In the genomic region with DNA sequence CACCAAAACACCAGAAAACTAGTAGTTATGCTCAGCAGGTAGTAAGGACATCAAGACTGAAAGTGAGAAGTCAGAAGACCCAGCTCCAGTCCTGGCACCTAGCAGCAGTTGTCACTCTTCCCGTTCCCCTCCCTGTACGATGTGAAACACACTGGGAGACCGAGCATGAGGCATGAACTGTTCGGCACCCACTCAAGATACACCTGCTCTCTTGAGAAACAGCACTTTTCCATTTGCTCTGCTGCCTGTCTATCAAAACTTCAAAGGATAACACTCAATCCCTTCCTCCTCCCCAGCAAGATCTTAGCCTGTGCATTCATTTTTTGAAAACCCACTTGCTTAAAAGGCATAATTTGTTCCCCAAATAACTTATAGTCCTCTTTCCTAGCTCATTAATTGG, we compare ENCODE assay signal across 23 cellular contexts.
DNase-seq lines count a peak whose midpoint lies in the region; ATAC-seq, FAIRE-seq and TF ChIP-seq lines count a peak whose summit lies in the region.
"Had no signal": no experiment of that assay in that cellular context is flagged by ENCODE, and none has a peak within 500 bp of the region (broad histone marks: within the 10 kb centered on the region; RNA-seq: fewer than 3 reads in every experiment).

No MANE protein-coding gene starts in this region.

- POLR2A ChIA-PET in K562 (lab: Yijun Ruan, JAX), result no interaction called here

- FAIRE-seq in K562 (lab: Jason Lieb, UNC), result no peak
- FAIRE-seq: A204.1, GM12892, GM19239 had no signal

- H3K4me2 ChIP-seq in K562 (ENCODE audit: insufficient read depth, low read length) (no peak overlapping the region), neural progenitor cell (peak overlapping the region; percentile 78)
- H3K4me2 ChIP-seq: GM23338, KMS-11, SK-N-SH had no signal

- no peaks in the 10 kb centered on the region for H3K9me1 ChIP-seq in K562 (ENCODE audit: control insufficient read depth, insufficient read depth, low read length)

- no peaks in the 10 kb centered on the region for H3K36me3 Mint-ChIP-seq in neural progenitor cell

- H4K20me1 ChIP-seq in K562 (replicated peaks; ENCODE audit: control insufficient read depth, insufficient read depth, low read length) (no peaks in the 10 kb centered on the region), neural progenitor cell (ENCODE audit: low read depth) (no peaks in the 10 kb centered on the region)

- intact Hi-C loops in K562 (cut with micrococcal nuclease), result no loop called here

- BruUV-seq in K562 (replicated peaks; lab: Mats Ljungman, UMichigan), result no TSS peak

- H3K9me3 Mint-ChIP-seq in neural progenitor cell, result no peaks in the 10 kb centered on the region
- H3K9me3 Mint-ChIP-seq: GM23338 had no signal

- no peak for TF ChIP-seq EP300 in K562 (IDR thresholded peaks at IDR 0.05; ENCODE audit: low read length)

- DNase-seq in DMS53 (lab: John Stamatoyannopoulos, UW) (peak; percentile 70), NCI-H2107 (lab: John Stamatoyannopoulos, UW) (peak; percentile 20), K562 (ENCODE audit: extremely low read depth in 1 of 4, low spot score in 3 of 4) (no peak), neural progenitor cell (ENCODE audit: low spot score) (peak; percentile 49), mucosa of gallbladder (ENCODE audit: low spot score) (no peak), NCI-H146 (lab: John Stamatoyannopoulos, UW) (no peak)
- DNase-seq in activated CD4-positive, alpha-beta T cell treated with anti-CD3 and anti-CD28 coated beads, Interleukin-2, amount 50 U/mL, for 48 hours, result no peak
- DNase-seq in stimulated activated CD4-positive, alpha-beta T cell treated with anti-CD3 and anti-CD28 coated beads, Interleukin-2, amount 100 ng/mL, for 48 hours, result no peak
- DNase-seq: DND-41, GDM1, NCI-H1092, NCI-H1930, NCI-H345, NCI-H748 treated with DMSO at 0.1 percent for 48 hours, SK-N-SH had no signal

- H2AFZ ChIP-seq in K562 (ENCODE audit: low read depth, low read length) (no peak overlapping the region), neural progenitor cell (replicated peaks) (no peak overlapping the region)
- H2AFZ ChIP-seq: GM23338 had no signal

- TF ChIP-seq POLR2A in K562 (conservative IDR thresholded peaks at IDR 0.05), result no peak

- H3F3A ChIP-seq in neural progenitor cell (ENCODE audit: low read depth), result peaks cover 98% of the 10 kb centered on the region

- H3K4me3 ChIP-seq in K562 (no peak overlapping the region), neural progenitor cell (peak overlapping the region; percentile 24)
- H3K4me3 ChIP-seq: GM23338 had no signal

- in situ Hi-C loops in K562 (cut with MboI), result no loop called here

- no peaks in the 10 kb centered on the region for H3K36me3 ChIP-seq in K562 (ENCODE audit: control insufficient read depth, insufficient read depth, low read length)
- no peaks in the 10 kb centered on the region for H3K36me3 ChIP-seq in neural progenitor cell

- no peak overlapping the region for H3K27ac ChIP-seq in K562 (ENCODE audit: extremely low read depth, low read depth, low read length)
- peak overlapping the region; percentile 95 for H3K27ac ChIP-seq in neural progenitor cell
- H3K27ac ChIP-seq: C4-2B, KMS-11 had no signal

- CTCF ChIA-PET in K562 (lab: Yijun Ruan, JAX; ENCODE audit: low intra/inter-chr PET ratio), result no interaction called here

- no peak for TF ChIP-seq RAD21 in K562 (CRISPR knock-in tag; conservative IDR thresholded peaks at IDR 0.05 in 1 of 2, IDR thresholded peaks at IDR 0.05 in 1 of 2)

- H3K4me1 Mint-ChIP-seq in neural progenitor cell, result peaks cover 62% of the 10 kb centered on the region

- 28% methylated on average over 4 of the region's 4 CpGs for WGBS in K562 (ENCODE audit: insufficient coverage, low coverage, missing lambda C conversion rate)

- H3K9me3 ChIP-seq in K562 (replicated peaks; ENCODE audit: control insufficient read depth, insufficient read depth, low read depth, low read length) (no peaks in the 10 kb centered on the region), neural progenitor cell (ENCODE audit: low read depth) (no peaks in the 10 kb centered on the region)
- H3K9me3 ChIP-seq: SK-N-SH had no signal

- H3K4me1 ChIP-seq in K562 (replicated peaks in 1 of 2; ENCODE audit: control insufficient read depth in 2 of 2, insufficient read depth in 2 of 2, low read length in 2 of 2), result no peaks in the 10 kb centered on the region
- peaks cover 96% of the 10 kb centered on the region for H3K4me1 ChIP-seq in neural progenitor cell

- H3K27ac Mint-ChIP-seq in neural progenitor cell, result no peak overlapping the region
- H3K27ac Mint-ChIP-seq: GM23338 had no signal

- TF ChIP-seq CTCF in K562 (IDR thresholded peaks at IDR 0.05 in 2 of 3, conservative IDR thresholded peaks at IDR 0.05 in 1 of 3; ENCODE audit: insufficient read depth in 2 of 3, low read depth in 1 of 3, low read length in 3 of 3) (no peak), neural progenitor cell (IDR thresholded peaks at IDR 0.05) (no peak)

- ATAC-seq in K562, result no peak
- ATAC-seq: GM23338, Panc1, Right ventricle myocardium inferior had no signal

- peak overlapping the region; percentile 65 for H3K4me3 Mint-ChIP-seq in neural progenitor cell
- H3K4me3 Mint-ChIP-seq: GM23338 had no signal

- H3K27me3 Mint-ChIP-seq in neural progenitor cell (ENCODE audit: insufficient read depth, low read depth), result peaks cover 22% of the 10 kb centered on the region

- H3K79me2 ChIP-seq in K562 (ENCODE audit: control insufficient read depth, insufficient read depth, low read length) (no peaks in the 10 kb centered on the region), neural progenitor cell (ENCODE audit: low read depth) (peaks cover 37% of the 10 kb centered on the region)

- H3K27me3 ChIP-seq in K562 (ENCODE audit: control insufficient read depth in 2 of 2, insufficient read depth in 2 of 2, low read length in 2 of 2) (no peaks in the 10 kb centered on the region), neural progenitor cell (no peaks in the 10 kb centered on the region)

- no peak overlapping the region for H3K9ac ChIP-seq in K562 (ENCODE audit: insufficient read depth in 1 of 2, low read depth in 2 of 2, low read length in 2 of 2)
- H3K9ac ChIP-seq in neural progenitor cell, result no peak overlapping the region
- H3K9ac ChIP-seq: KMS-11, SK-N-SH had no signal

TF ChIP-seq in K562, 482 proteins besides CTCF, POLR2A, EP300 and RAD21:
- no peak for TF ChIP-seq KAT8 (IDR thresholded peaks at IDR 0.05; ENCODE audit: low read depth)
- TF ChIP-seq, protein P1, sequence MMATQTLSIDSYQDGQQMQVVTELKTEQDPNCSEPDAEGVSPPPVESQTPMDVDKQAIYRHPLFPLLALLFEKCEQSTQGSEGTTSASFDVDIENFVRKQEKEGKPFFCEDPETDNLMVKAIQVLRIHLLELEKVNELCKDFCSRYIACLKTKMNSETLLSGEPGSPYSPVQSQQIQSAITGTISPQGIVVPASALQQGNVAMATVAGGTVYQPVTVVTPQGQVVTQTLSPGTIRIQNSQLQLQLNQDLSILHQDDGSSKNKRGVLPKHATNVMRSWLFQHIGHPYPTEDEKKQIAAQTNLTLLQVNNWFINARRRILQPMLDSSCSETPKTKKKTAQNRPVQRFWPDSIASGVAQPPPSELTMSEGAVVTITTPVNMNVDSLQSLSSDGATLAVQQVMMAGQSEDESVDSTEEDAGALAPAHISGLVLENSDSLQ (IDR thresholded peaks at IDR 0.05), result peak; percentile 66

Comparison
In these comparisons a context has a peak if more than half of its experiments do, and no peak if none do; other contexts are left out.
1. DNase-seq: peak in DMS53 (single experiment), NCI-H2107 (single experiment) and neural progenitor cell (single experiment); none in K562 (0 of 4), mucosa of gallbladder (single experiment), activated CD4-positive, alpha-beta T cell treated with anti-CD3 and anti-CD28 coated beads, Interleukin-2, amount 50 U/mL, for 48 hours (0 of 2), NCI-H146 (single experiment) and stimulated activated CD4-positive, alpha-beta T cell treated with anti-CD3 and anti-CD28 coated beads, Interleukin-2, amount 100 ng/mL, for 48 hours (0 of 2).